In the genomic region with DNA sequence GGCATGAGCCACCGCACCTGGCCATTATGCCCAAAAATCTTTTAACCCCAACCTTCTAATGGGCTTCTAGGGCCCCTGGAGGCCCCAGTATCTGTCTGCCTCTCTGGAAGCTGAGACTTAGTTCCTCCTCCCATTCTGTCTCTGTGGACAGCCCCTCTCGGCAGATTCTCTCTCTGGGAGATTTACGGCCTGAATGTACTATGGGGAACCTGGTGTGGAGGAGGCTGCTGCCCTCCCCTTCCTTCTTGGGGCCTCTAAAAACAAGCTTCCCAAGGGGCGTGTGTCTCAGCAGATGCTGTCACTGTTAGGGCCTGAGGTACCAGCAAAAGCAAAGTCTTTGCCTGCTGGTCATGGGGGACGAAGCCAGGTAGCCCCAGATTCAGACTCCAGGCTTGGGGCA, we compare ENCODE assay signal across 23 cellular contexts.
"Had no signal": no experiment of that assay in that cellular context is flagged by ENCODE, and none has a peak within 500 bp of the region (broad histone marks: within the 10 kb centered on the region; RNA-seq: fewer than 3 reads in every experiment).

No MANE protein-coding gene starts in this region.

- H3K27ac Mint-ChIP-seq: activated CD4-positive, alpha-beta memory T cell treated with anti-CD3 and anti-CD28 coated beads, Interleukin-2, amount 10 ng/mL, durations not matched to agents 7 days and 5 days; activated CD4-positive, alpha-beta T cell treated with anti-CD3 and anti-CD28 coated beads for 36 hours; activated naive CD4-positive, alpha-beta T cell treated with anti-CD3 and anti-CD28 coated beads, Interleukin-2, amount 10 ng/mL, durations not matched to agents 7 days and 5 days; activated naive CD8-positive, alpha-beta T cell treated with anti-CD3 and anti-CD28 coated beads for 36 hours; activated T-helper 2 cell treated with anti-CD3 and anti-CD28 coated beads, Interferon-gamma antibody, Interleukin-2, Interleukin-4, amounts not matched to agents 10 μg/mL and 5 μg/mL and 100 μg/mL, durations not matched to agents 14 hours and 24 hours and 36 hours; IgD-negative memory B cell; T-cell had no signal

- H3K4me3 Mint-ChIP-seq: activated CD4-positive, alpha-beta memory T cell treated with anti-CD3 and anti-CD28 coated beads, Interleukin-2, amount 10 ng/mL, durations not matched to agents 7 days and 5 days; activated CD4-positive, alpha-beta T cell treated with anti-CD3 and anti-CD28 coated beads for 36 hours; activated naive CD4-positive, alpha-beta T cell treated with anti-CD3 and anti-CD28 coated beads, Interleukin-2, amount 10 ng/mL, durations not matched to agents 7 days and 5 days; activated naive CD8-positive, alpha-beta T cell treated with anti-CD3 and anti-CD28 coated beads for 36 hours; IgD-negative memory B cell; T-cell had no signal

- ATAC-seq: activated CD4-positive, alpha-beta T cell treated with anti-CD3 and anti-CD28 coated beads for 36 hours; T-cell had no signal

- DNase-seq: activated CD4-positive, alpha-beta memory T cell treated with anti-CD3 and anti-CD28 coated beads, Interleukin-2, amount 10 ng/mL, durations not matched to agents 7 days and 5 days; activated CD4-positive, alpha-beta T cell treated with anti-CD3 and anti-CD28 coated beads for 36 hours; activated CD4-positive, alpha-beta T cell treated with anti-CD3 and anti-CD28 coated beads, Interleukin-2, amount 50 U/mL, for 1 hour; activated gamma-delta T cell treated with Interleukin-2 at 50 U/mL for 16 hours; activated naive CD4-positive, alpha-beta T cell treated with anti-CD3 and anti-CD28 coated beads, Interleukin-2, amount 10 ng/mL, durations not matched to agents 7 days and 5 days; activated naive CD8-positive, alpha-beta T cell treated with anti-CD3 and anti-CD28 coated beads for 36 hours; activated T-cell treated with anti-CD3 and anti-CD28 coated beads for 4 hours; activated T-cell treated with anti-CD3 and anti-CD28 coated beads, Interleukin-2, amount 50 U/mL, for 48 hours; anterior cingulate cortex; cerebellar nuclear complex; MG63; NCI-H1048; NCI-H1694; NCI-H2081; NCI-H526 treated with DMSO at 0.1 percent for 48 hours; NK-92 treated with Interleukin-12 subunit alpha and Interleukin-12 subunit beta, amount 100 ng/mL, for 24 hours; PC-9; SIG-M5; T-cell; T-helper 2 cell; T1000 had no signal

- H3K27me3 Mint-ChIP-seq: activated CD4-positive, alpha-beta memory T cell treated with anti-CD3 and anti-CD28 coated beads, Interleukin-2, amount 10 ng/mL, durations not matched to agents 7 days and 5 days; activated CD4-positive, alpha-beta T cell treated with anti-CD3 and anti-CD28 coated beads for 36 hours; activated naive CD4-positive, alpha-beta T cell treated with anti-CD3 and anti-CD28 coated beads, Interleukin-2, amount 10 ng/mL, durations not matched to agents 7 days and 5 days; activated naive CD8-positive, alpha-beta T cell treated with anti-CD3 and anti-CD28 coated beads for 36 hours; IgD-negative memory B cell; T-cell had no signal

- H3K9me3 Mint-ChIP-seq: activated CD4-positive, alpha-beta memory T cell treated with anti-CD3 and anti-CD28 coated beads, Interleukin-2, amount 10 ng/mL, durations not matched to agents 7 days and 5 days; activated naive CD4-positive, alpha-beta T cell treated with anti-CD3 and anti-CD28 coated beads, Interleukin-2, amount 10 ng/mL, durations not matched to agents 7 days and 5 days; activated naive CD8-positive, alpha-beta T cell treated with anti-CD3 and anti-CD28 coated beads for 36 hours; activated T-helper 2 cell treated with anti-CD3 and anti-CD28 coated beads, Interferon-gamma antibody, Interleukin-2, Interleukin-4, amounts not matched to agents 10 μg/mL and 5 μg/mL and 100 μg/mL, durations not matched to agents 14 hours and 24 hours and 36 hours; IgD-negative memory B cell; T-cell had no signal

- H3K4me1 Mint-ChIP-seq: activated CD4-positive, alpha-beta T cell treated with anti-CD3 and anti-CD28 coated beads for 36 hours; activated naive CD8-positive, alpha-beta T cell treated with anti-CD3 and anti-CD28 coated beads for 36 hours; IgD-negative memory B cell had no signal
